In the genomic region with DNA sequence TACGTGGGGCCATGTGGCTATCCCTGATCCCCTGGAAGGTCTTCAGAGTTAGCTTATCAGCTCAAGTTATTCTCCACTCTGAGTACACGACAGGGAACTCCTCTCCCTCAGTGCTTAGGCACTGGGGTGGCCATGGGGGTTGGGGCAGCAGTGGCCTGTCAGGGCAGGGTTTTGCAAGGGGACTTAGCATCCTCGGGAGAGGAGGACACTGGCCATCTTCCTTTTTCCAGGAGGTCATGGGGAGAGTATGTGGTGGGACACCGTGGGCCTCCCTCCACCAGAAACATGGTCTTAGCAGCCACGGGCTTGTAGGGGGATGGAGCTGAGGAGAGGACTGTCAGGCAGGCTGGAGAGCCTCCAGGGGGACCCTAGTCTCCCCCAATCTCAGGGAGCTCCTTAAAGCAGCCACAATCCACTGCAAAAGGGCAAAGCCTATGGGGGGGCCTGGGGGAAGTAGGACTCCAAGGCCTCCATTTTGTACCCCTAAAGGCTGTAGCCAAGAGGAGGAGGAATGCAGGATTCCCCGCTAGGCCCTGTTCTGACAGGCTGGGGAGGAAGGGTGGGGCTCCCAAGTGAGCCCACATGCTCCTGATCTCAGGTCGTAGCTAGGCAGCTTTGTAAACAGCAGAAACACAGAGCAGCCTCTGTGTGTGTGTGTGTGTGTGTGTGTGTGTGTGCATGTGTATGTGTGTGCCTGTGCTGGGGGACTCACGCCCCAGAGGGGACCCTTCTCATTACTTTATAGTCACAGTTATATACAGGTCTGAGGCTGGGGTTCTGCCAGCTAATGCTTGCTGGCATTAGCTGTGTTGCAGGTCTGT, we compare ENCODE assay signal across 13 cellular contexts. TPM values are rescaled to one million over a fixed set of nuclear protein-coding genes. Genes with fewer than 3 reads are reported as not detected.
A peak's percentile ranks its signal among the peaks of the same experiment; 100 is the strongest.
DNase-seq lines count a peak whose midpoint lies in the region; ATAC-seq and TF ChIP-seq lines count a peak whose summit lies in the region.
"Had no signal": no experiment of that assay in that cellular context is flagged by ENCODE, and none has a peak within 500 bp of the region (broad histone marks: within the 10 kb centered on the region; RNA-seq: fewer than 3 reads in every experiment).

No MANE protein-coding gene starts in this region.

- peak; percentile 46 for TF ChIP-seq POLR2A in prostate gland (IDR thresholded peaks at IDR 0.05)

- H3K9me3 ChIP-seq in colonic mucosa, result no peaks in the 10 kb centered on the region
- H3K9me3 ChIP-seq in prostate gland, result no peaks in the 10 kb centered on the region
- H3K9me3 ChIP-seq: testis had no signal

- peak overlapping the region in 1 of 2 donors; percentile 29 for H3K9ac ChIP-seq in colonic mucosa (ENCODE audit: low read depth in 2 of 2, low read length in 2 of 2)

- ATAC-seq in GM19452 (IDR thresholded peaks at IDR 0.05; ENCODE audit: unreplicated experiment), result no peak
- ATAC-seq: activated T-cell treated with anti-CD3 and anti-CD28 coated beads, Interleukin-2, amount 50 U/mL, for 72 hours; GM12878 had no signal

- WGBS in prostate gland, result 42% methylated on average over 8 of the region's 8 CpGs

- H3K4me1 ChIP-seq in colonic mucosa, result peaks cover 4% of the 10 kb centered on the region
- no peaks in the 10 kb centered on the region for H3K4me1 ChIP-seq in prostate gland (replicated peaks)
- H3K4me1 ChIP-seq: testis had no signal

- H3K27me3 ChIP-seq in colonic mucosa (no peaks in the 10 kb centered on the region), prostate gland (replicated peaks; ENCODE audit: insufficient read depth) (no peaks in the 10 kb centered on the region)
- H3K27me3 ChIP-seq: testis had no signal

- H3K4me3 ChIP-seq in colonic mucosa, result no peak overlapping the region
- no peak overlapping the region for H3K4me3 ChIP-seq in prostate gland
- H3K4me3 ChIP-seq: GM12878, SK-N-MC, testis had no signal

- DNase-seq in NCI-H2196 (lab: John Stamatoyannopoulos, UW; ENCODE audit: unreplicated experiment) (peak; percentile 26), NCI-H2196 treated with DMSO at 0.1 percent for 48 hours (lab: John Stamatoyannopoulos, UW; ENCODE audit: unreplicated experiment) (no peak), M059J (ENCODE audit: low read depth) (peak; percentile 64), colonic mucosa (peak; percentile 46), prostate gland (ENCODE audit: low spot score) (peak; percentile 69), COR-L47 (lab: John Stamatoyannopoulos, UW) (no peak), SIG-M5 treated with dmso at 0.1 percent for 504 hours (lab: John Stamatoyannopoulos, UW; ENCODE audit: unreplicated experiment) (no peak)
- DNase-seq: activated T-cell treated with anti-CD3 and anti-CD28 coated beads, Interleukin-2, amount 50 U/mL, for 72 hours; midbrain; testis had no signal

- intact Hi-C loops in colonic mucosa (cut with DNase I) (loop anchor here (5.0 kb wide), 2 partner anchors 427 to 722 kb away; no protein-coding TSS in a partner anchor), prostate gland (cut with DNase I) (loop anchor here (5.0 to 10.0 kb wide), 5 partner anchors 122 to 830 kb away; no protein-coding TSS in a partner anchor)

- H3K36me3 ChIP-seq in colonic mucosa (no peaks in the 10 kb centered on the region), prostate gland (no peaks in the 10 kb centered on the region)

- TF ChIP-seq CTCF in colonic mucosa (IDR thresholded peaks at IDR 0.05) (no peak), prostate gland (IDR thresholded peaks at IDR 0.05) (peak in 1 of 4 experiments; percentile 1)

- H3K27ac ChIP-seq in colonic mucosa (no peak overlapping the region), prostate gland (peak overlapping the region; percentile 54 to 55)
- H3K27ac ChIP-seq: SK-N-MC, testis had no signal

RNA-seq across cellular contexts. Expression of gene KRT80, which starts 36.6 kb away (rescaled TPM):
- 36.6 and 52.7 TPM in 2 replicates for total RNA-seq in M059J (2014; rRNA removed; shearing (Covaris generic))
- 1 to 10 TPM in 1 of 2 donors, under 1 TPM in 1; 0.66 to 4.9 TPM for total RNA-seq in colonic mucosa
- 1 to 10 TPM; 1.9 to 3.7 TPM for total RNA-seq in prostate gland
- total RNA-seq: activated T-cell treated with anti-CD3 and anti-CD28 coated beads, Interleukin-2, amount 50 U/mL, for 72 hours; GM12878 had no signal

Comparison
In these comparisons a context has a peak if more than half of its experiments do, and no peak if none do; other contexts are left out.
1. DNase-seq: peak in NCI-H2196 (single experiment), M059J (single experiment), colonic mucosa (single experiment) and prostate gland (single experiment); none in NCI-H2196 treated with DMSO at 0.1 percent for 48 hours (single experiment), COR-L47 (single experiment) and SIG-M5 treated with dmso at 0.1 percent for 504 hours (single experiment).